Comparison of ENCODE assay signal across 7 cellular contexts in genomic region chr16:8797364-8798173, GRCh38.
DNase-seq lines count a peak whose midpoint lies in the region; ATAC-seq and TF ChIP-seq lines count a peak whose summit lies in the region.

Gene PMM2 (plus strand): TSS chr16:8797839. CDS start chr16:8797883, 44 bp downstream.
Gene TMEM186 (minus strand): TSS chr16:8797639. CDS start chr16:8797614, 25 bp downstream.

- H3K4me1 ChIP-seq in rectal smooth muscle tissue (ENCODE audit: control insufficient read depth, insufficient read depth, low read length), result peaks cover 12% of the 10 kb centered on the region

- H3K4me3 ChIP-seq in astrocyte of the cerebellum (ENCODE audit: low read depth, low read length) (peak within 1 kb of the TSS; percentile 99), rectal smooth muscle tissue (ENCODE audit: low read length) (peak within 1 kb of the TSS; percentile 97)

- no peaks in the 10 kb centered on the region for H3K36me3 ChIP-seq in rectal smooth muscle tissue (ENCODE audit: control insufficient read depth, insufficient read depth, low read length)

- DNase-seq in NCI-H2029 treated with DMSO at 0.1 percent for 48 hours (lab: John Stamatoyannopoulos, UW) (peak; percentile 82), T-helper 9 cell (peak; percentile 92), astrocyte of the cerebellum (ENCODE audit: low read depth) (peak; percentile 90), hepatic stellate cell (ENCODE audit: low spot score) (peak; percentile 97)

- no peaks in the 10 kb centered on the region for H3K27me3 ChIP-seq in rectal smooth muscle tissue (ENCODE audit: control insufficient read depth, insufficient read depth, low read length)

- peak within 1 kb of the TSS; percentile 90 for H3K9ac ChIP-seq in rectal smooth muscle tissue (ENCODE audit: low read length)

- ATAC-seq in GM18511 (IDR thresholded peaks at IDR 0.05; ENCODE audit: unreplicated experiment) (peak; percentile 94), HG03025 (IDR thresholded peaks at IDR 0.05; ENCODE audit: low FRiP score, unreplicated experiment) (peak; percentile 90)

- no peak for TF ChIP-seq CTCF in astrocyte of the cerebellum (IDR thresholded peaks at IDR 0.05; ENCODE audit: low read depth, low read length, missing control alignments)

- H3K27ac ChIP-seq in rectal smooth muscle tissue (ENCODE audit: low read depth, low read length), result peak within 1 kb of the TSS; percentile 79

- in situ Hi-C loops in astrocyte of the cerebellum (cut with HindIII; ENCODE audit: low sequenced_read_pairs), result no loop called here

Comparison
In these comparisons a context has a peak if more than half of its experiments do, and no peak if none do; other contexts are left out.
1. Peak in every context shown above with its lines: DNase-seq, ATAC-seq, H3K4me3 ChIP-seq and H3K27ac ChIP-seq.